Comparison of ENCODE assay signal across 8 cellular contexts in the genomic region with DNA sequence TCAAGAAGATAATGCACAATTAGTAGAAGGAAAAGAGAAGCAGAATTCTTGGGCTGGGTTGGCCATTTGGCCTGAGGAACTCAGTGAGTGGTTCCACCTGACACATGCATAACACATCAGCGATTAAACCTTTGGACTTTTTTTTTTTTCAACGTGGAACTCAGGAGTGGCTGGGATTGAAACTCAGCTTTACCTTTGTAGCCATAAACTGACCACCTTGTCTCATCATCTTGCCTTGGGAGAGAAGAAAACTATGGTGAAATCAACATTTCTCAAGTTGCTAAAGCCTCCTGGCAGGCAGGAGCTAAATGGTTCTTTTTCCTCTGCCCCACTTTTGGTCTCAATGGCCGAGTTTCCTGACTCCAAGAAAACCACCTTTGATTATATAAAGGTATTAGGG.
DNase-seq lines count a peak whose midpoint lies in the region; ATAC-seq and TF ChIP-seq lines count a peak whose summit lies in the region.

No MANE protein-coding gene starts in this region.

- H2AFZ ChIP-seq in KMS-11 (ENCODE audit: low read depth): peak overlapping the region; percentile 14; the same call in 1 of the 2 replicates

- H3K4me3 Mint-ChIP-seq in dendritic cell treated with granulocyte-macrophage colony-stimulating factor and Interleukin-4, amounts not matched to agents 40 ng/mL and 50 ng/mL, for 4 days: peak overlapping the region; percentile 69

- no peak overlapping the region for H3K27ac ChIP-seq in KMS-11
- peak overlapping the region; percentile 92 for H3K27ac ChIP-seq in muscle layer of colon (ENCODE audit: low read depth, low read length)

- peak overlapping the region; percentile 55 for H3K4me3 ChIP-seq in AG04449 (ENCODE audit: low read depth, low read length)
- no peak overlapping the region for H3K4me3 ChIP-seq in KMS-11 (IDR thresholded peaks at IDR 0.05; ENCODE audit: insufficient read depth, low read depth, low read length)
- peak overlapping the region in 1 of 2 donors; percentile 47 for H3K4me3 ChIP-seq in muscle layer of colon (ENCODE audit: low read depth in 1 of 2, low read length in 2 of 2)

- intact Hi-C loops in dendritic cell treated with granulocyte-macrophage colony-stimulating factor and Interleukin-4, amounts not matched to agents 40 ng/mL and 50 ng/mL, for 4 days (cut with micrococcal nuclease): loop anchor here (5.0 kb wide), 3 partner anchors 149 to 289 kb away; a partner anchor contains a TSS

- no peak overlapping the region for H3K4me2 ChIP-seq in KMS-11

- H3K9me3 Mint-ChIP-seq in dendritic cell treated with granulocyte-macrophage colony-stimulating factor and Interleukin-4, amounts not matched to agents 40 ng/mL and 50 ng/mL, for 4 days: no peaks in the 10 kb centered on the region

- peaks cover 24% of the 10 kb centered on the region for H3K4me1 ChIP-seq in KMS-11 (ENCODE audit: low read depth, poor library complexity, severe bottlenecking)
- H3K4me1 ChIP-seq in muscle layer of colon (ENCODE audit: insufficient read depth, low read length): peaks cover 24% of the 10 kb centered on the region

- TF ChIP-seq CTCF in AG04449 (IDR thresholded peaks at IDR 0.05; ENCODE audit: insufficient read depth, low read length, missing control alignments) (no peak), KMS-11 (conservative IDR thresholded peaks at IDR 0.05; ENCODE audit: low read depth, low read length) (no peak)

- H3K27me3 Mint-ChIP-seq in dendritic cell treated with granulocyte-macrophage colony-stimulating factor and Interleukin-4, amounts not matched to agents 40 ng/mL and 50 ng/mL, for 4 days: no peaks in the 10 kb centered on the region

- H3K36me3 ChIP-seq in KMS-11 (ENCODE audit: insufficient read depth) (no peaks in the 10 kb centered on the region), muscle layer of colon (ENCODE audit: insufficient read depth, low read length) (no peaks in the 10 kb centered on the region)

- CTCF ChIA-PET in AG04449 (lab: Yijun Ruan, JAX): interaction anchor here (0.6 to 2.4 kb wide), 4 partner anchors 9 to 173 kb away, joined by 3 to 7 read pairs (median 4); no protein-coding TSS in a partner anchor

- peaks cover 9% of the 10 kb centered on the region for H3K36me3 Mint-ChIP-seq in dendritic cell treated with granulocyte-macrophage colony-stimulating factor and Interleukin-4, amounts not matched to agents 40 ng/mL and 50 ng/mL, for 4 days (ENCODE audit: low read depth)

- DNase-seq in AG04449 (ENCODE audit: low read depth, low spot score): no peak
- DNase-seq in NCI-H226: no peak
- DNase-seq in hepatic stellate cell (ENCODE audit: low spot score): no peak

- ATAC-seq in HG03280 (IDR thresholded peaks at IDR 0.05; ENCODE audit: unreplicated experiment) (no peak), HG03432 (IDR thresholded peaks at IDR 0.05; ENCODE audit: unreplicated experiment) (no peak)

- H3K9ac ChIP-seq in KMS-11 (no peak overlapping the region), muscle layer of colon (ENCODE audit: low read length) (no peak overlapping the region)

- H3K27me3 ChIP-seq in KMS-11 (ENCODE audit: insufficient read depth, low read depth) (no peaks in the 10 kb centered on the region), muscle layer of colon (ENCODE audit: control insufficient read depth in 1 of 2, insufficient read depth in 2 of 2, low read length in 2 of 2) (no peaks in the 10 kb centered on the region)

- H3K79me2 ChIP-seq in KMS-11 (ENCODE audit: insufficient read depth, low read depth): no peaks in the 10 kb centered on the region

- no peaks in the 10 kb centered on the region for H3K9me3 ChIP-seq in muscle layer of colon (ENCODE audit: low read length)

- H3K4me1 Mint-ChIP-seq in dendritic cell treated with granulocyte-macrophage colony-stimulating factor and Interleukin-4, amounts not matched to agents 40 ng/mL and 50 ng/mL, for 4 days (ENCODE audit: low read depth): peaks cover 33% of the 10 kb centered on the region

- POLR2A ChIA-PET in AG04449 (lab: Yijun Ruan, JAX): no interaction called here

- no peaks in the 10 kb centered on the region for H4K20me1 ChIP-seq in KMS-11 (ENCODE audit: insufficient read depth)

- H3K27ac Mint-ChIP-seq in dendritic cell treated with granulocyte-macrophage colony-stimulating factor and Interleukin-4, amounts not matched to agents 40 ng/mL and 50 ng/mL, for 4 days: peak overlapping the region; percentile 72
